In the genomic region with DNA sequence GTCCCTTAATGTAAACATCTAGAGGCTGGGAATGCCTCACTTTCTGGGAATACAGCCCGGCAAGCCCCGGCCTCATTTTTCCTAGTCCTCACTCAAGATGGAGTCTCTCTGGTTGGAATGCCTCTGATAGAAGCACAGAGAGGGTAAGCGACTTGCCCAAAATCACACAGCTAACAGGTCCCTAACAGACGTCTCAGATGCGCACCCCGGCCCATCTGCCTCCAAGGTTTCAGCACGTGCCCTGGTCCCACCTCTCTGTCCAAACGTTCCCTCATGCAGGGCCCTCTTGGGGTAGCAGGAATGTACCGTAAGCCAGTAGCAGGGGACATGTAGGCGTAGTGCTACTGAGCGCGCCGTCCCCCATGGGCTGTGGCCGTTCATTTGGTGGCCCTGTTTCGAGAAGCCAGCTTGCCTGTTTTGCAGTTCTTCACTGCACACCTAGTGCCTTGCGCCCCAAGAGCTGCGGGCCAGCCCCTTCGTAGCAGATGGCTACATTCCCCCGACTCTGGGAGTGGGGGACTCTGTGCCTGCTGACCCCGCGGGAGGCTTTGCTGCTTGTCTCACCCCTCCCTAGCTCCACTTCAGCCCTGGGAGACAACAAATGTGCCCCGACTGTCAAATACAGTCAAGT, we compare ENCODE assay signal across 17 cellular contexts.
DNase-seq lines count a peak whose midpoint lies in the region; ATAC-seq, FAIRE-seq and TF ChIP-seq lines count a peak whose summit lies in the region.
"Had no signal": no experiment of that assay in that cellular context is flagged by ENCODE, and none has a peak within 500 bp of the region (broad histone marks: within the 10 kb centered on the region; RNA-seq: fewer than 3 reads in every experiment).

No MANE protein-coding gene starts in this region.

- FAIRE-seq in HepG2 (lab: Jason Lieb, UNC): no peak
- FAIRE-seq: TTC549 had no signal

- no peak for ATAC-seq in HepG2
- no peak for ATAC-seq in right lobe of liver
- ATAC-seq: CD8-positive, alpha-beta T cell; stimulated activated naive CD8-positive, alpha-beta T cell treated with anti-CD3 and anti-CD28 coated beads, Interleukin-15, Interleukin-2, amounts not matched to agents 100 U/mL and 50 U/mL, for 24 hours had no signal

- H3K4me1 Mint-ChIP-seq in neural progenitor cell: peaks cover 54% of the 10 kb centered on the region
- H3K4me1 Mint-ChIP-seq: activated CD4-positive, alpha-beta T cell treated with anti-CD3 and anti-CD28 coated beads, Interleukin-2, amount 10 ng/mL, durations not matched to agents 7 days and 5 days had no signal

- H3F3A ChIP-seq in neural progenitor cell (ENCODE audit: low read depth): peaks cover 28% of the 10 kb centered on the region

- TF ChIP-seq CTCF in HepG2 (CRISPR knock-in tag; IDR thresholded peaks at IDR 0.05) (no peak), right lobe of liver (IDR thresholded peaks at IDR 0.05) (no peak), neural progenitor cell (IDR thresholded peaks at IDR 0.05) (no peak)

- H3K27ac ChIP-seq in HepG2 (ENCODE audit: extremely low read length, insufficient read depth, low read length) (no peak overlapping the region), right lobe of liver (no peak overlapping the region), esophagus (ENCODE audit: low read depth in 2 of 2, low read length in 1 of 2) (peak overlapping the region; percentile 26 to 81), neural progenitor cell (no peak overlapping the region)
- H3K27ac ChIP-seq: colonic mucosa, HL-60 had no signal

- CTCF ChIA-PET in HepG2 (lab: Yijun Ruan, JAX; ENCODE audit: low intra/inter-chr PET ratio, low total read pairs): no interaction called here

- peak overlapping the region; percentile 1 for H3K27ac Mint-ChIP-seq in neural progenitor cell
- H3K27ac Mint-ChIP-seq: activated CD4-positive, alpha-beta T cell treated with anti-CD3 and anti-CD28 coated beads, Interleukin-2, amount 10 ng/mL, durations not matched to agents 7 days and 5 days; activated naive CD4-positive, alpha-beta T cell treated with anti-CD3 and anti-CD28 coated beads for 36 hours; CD8-positive, alpha-beta T cell had no signal

- TF ChIP-seq POLR2A in HepG2 (IDR thresholded peaks at IDR 0.05; ENCODE audit: insufficient read depth in 1 of 2, low read depth in 2 of 2, low read length in 2 of 2): no peak
- TF ChIP-seq POLR2A in right lobe of liver (IDR thresholded peaks at IDR 0.05): no peak

- H4K20me1 ChIP-seq in HepG2 (ENCODE audit: insufficient read depth, low read length) (peaks cover 3% of the 10 kb centered on the region; the same call in 1 of the 2 replicates), neural progenitor cell (ENCODE audit: low read depth) (peaks cover 31% of the 10 kb centered on the region)

- intact Hi-C loops in HepG2 (cut with micrococcal nuclease; ENCODE audit: unreplicated experiment): no loop called here
- intact Hi-C loops in right lobe of liver (cut with DNase I): no loop called here

- no peak overlapping the region for H2AFZ ChIP-seq in HepG2 (ENCODE audit: low read length)
- no peak overlapping the region for H2AFZ ChIP-seq in neural progenitor cell (replicated peaks)

- in situ Hi-C loops in HepG2 (cut with HindIII; ENCODE audit: extremely low pct_ligation_motif_present, low pct_unique_long_range_greater_than_20kb): no loop called here

- H3K27me3 ChIP-seq in HepG2 (ENCODE audit: control insufficient read depth in 1 of 2, insufficient read depth in 2 of 2, low read length in 2 of 2): peaks cover 5 to 56% of the 10 kb centered on the region in 2 experiments; a peak in 4 of 5 replicates
- no peaks in the 10 kb centered on the region for H3K27me3 ChIP-seq in right lobe of liver
- H3K27me3 ChIP-seq in esophagus (ENCODE audit: control insufficient read depth in 1 of 2, insufficient read depth in 2 of 2, low read length in 2 of 2): no peaks in the 10 kb centered on the region
- peaks cover 84% of the 10 kb centered on the region for H3K27me3 ChIP-seq in neural progenitor cell
- H3K27me3 ChIP-seq: colonic mucosa had no signal

- H3K27me3 Mint-ChIP-seq in neural progenitor cell (ENCODE audit: insufficient read depth, low read depth): peaks cover 54% of the 10 kb centered on the region

- H3K4me3 ChIP-seq in HepG2 (replicated peaks in 1 of 3; ENCODE audit: insufficient read depth in 1 of 3, low read depth in 2 of 3, low read length in 3 of 3) (no peak overlapping the region), right lobe of liver (no peak overlapping the region), esophagus (ENCODE audit: low read depth in 1 of 2, low read length in 2 of 2) (no peak overlapping the region), neural progenitor cell (peak overlapping the region; percentile 32)
- H3K4me3 ChIP-seq: colonic mucosa had no signal

- DNase-seq in HepG2 (ENCODE audit: low spot score): no peak
- DNase-seq in right lobe of liver: no peak
- DNase-seq in neural progenitor cell (ENCODE audit: low spot score): no peak
- DNase-seq in hepatic stellate cell (ENCODE audit: low spot score): no peak
- DNase-seq in pons (ENCODE audit: low spot score): no peak
- DNase-seq in HK-2 (ENCODE audit: unreplicated experiment): no peak
- no peak for DNase-seq in activated CD8-positive, alpha-beta memory T cell treated with anti-CD3 and anti-CD28 coated beads, Interleukin-2, amount 50 U/mL, for 4 hours
- DNase-seq: activated CD4-positive, alpha-beta T cell treated with anti-CD3 and anti-CD28 coated beads, Interleukin-2, amount 10 ng/mL, durations not matched to agents 7 days and 5 days; CD8-positive, alpha-beta T cell; colonic mucosa; foreskin fibroblast; NCI-H1417 treated with DMSO at 0.1 percent for 48 hours had no signal

- H3K9me3 ChIP-seq in HepG2 (ENCODE audit: low read length) (no peaks in the 10 kb centered on the region), right lobe of liver (no peaks in the 10 kb centered on the region), esophagus (ENCODE audit: control insufficient read depth in 2 of 2, insufficient read depth in 1 of 2, low read depth in 1 of 2, low read length in 1 of 2) (no peaks in the 10 kb centered on the region), neural progenitor cell (ENCODE audit: low read depth) (no peaks in the 10 kb centered on the region)
- H3K9me3 ChIP-seq: colonic mucosa had no signal

- no peaks in the 10 kb centered on the region for H3K36me3 Mint-ChIP-seq in neural progenitor cell
- H3K36me3 Mint-ChIP-seq: CD8-positive, alpha-beta T cell had no signal

- TF ChIP-seq EP300 in HepG2 (IDR thresholded peaks at IDR 0.05; ENCODE audit: low read depth in 2 of 2, low read length in 2 of 2) (no peak), HepG2 (CRISPR knock-in tag; IDR thresholded peaks at IDR 0.05; ENCODE audit: borderline replicate concordance) (no peak)

- H3K36me3 ChIP-seq in HepG2 (replicated peaks in 1 of 2; ENCODE audit: control insufficient read depth in 1 of 2, insufficient read depth in 2 of 2, low read length in 2 of 2) (no peaks in the 10 kb centered on the region), right lobe of liver (peaks cover 0 to 45% (median 12%) of the 10 kb centered on the region in 4 donors), esophagus (ENCODE audit: control insufficient read depth in 2 of 2, insufficient read depth in 2 of 2, low read length in 1 of 2) (no peaks in the 10 kb centered on the region), neural progenitor cell (no peaks in the 10 kb centered on the region)
- H3K36me3 ChIP-seq: colonic mucosa had no signal

- no peak overlapping the region for H3K4me2 ChIP-seq in HepG2 (ENCODE audit: low read depth, low read length)
- H3K4me2 ChIP-seq in neural progenitor cell: peak overlapping the region; percentile 76

- no peaks in the 10 kb centered on the region for H3K79me2 ChIP-seq in HepG2 (ENCODE audit: insufficient read depth, low read length)
- no peaks in the 10 kb centered on the region for H3K79me2 ChIP-seq in neural progenitor cell (ENCODE audit: low read depth)

- no peak for TF ChIP-seq RAD21 in HepG2 (CRISPR knock-in tag; IDR thresholded peaks at IDR 0.05)

- 10% methylated on average over 9 of the region's 22 CpGs for WGBS in HepG2 (ENCODE audit: low lambda C conversion rate)
- 49% methylated on average over 7 of the region's 22 CpGs for WGBS in right lobe of liver (ENCODE audit: insufficient coverage, low coverage, low lambda C conversion rate, missing lambda C conversion rate)
- 54 to 60% methylated on average over 22 of the region's 22 CpGs for WGBS in esophagus, 2 donors

- peak overlapping the region; percentile 72 for H3K4me3 Mint-ChIP-seq in neural progenitor cell
- H3K4me3 Mint-ChIP-seq: activated CD4-positive, alpha-beta T cell treated with anti-CD3 and anti-CD28 coated beads, Interleukin-2, amount 10 ng/mL, durations not matched to agents 7 days and 5 days; activated naive CD4-positive, alpha-beta T cell treated with anti-CD3 and anti-CD28 coated beads for 36 hours; CD8-positive, alpha-beta T cell had no signal

- H3K4me1 ChIP-seq in HepG2 (ENCODE audit: insufficient read depth, low read length) (no peaks in the 10 kb centered on the region), right lobe of liver (no peaks in the 10 kb centered on the region), esophagus (ENCODE audit: control insufficient read depth in 2 of 2, insufficient read depth in 2 of 2, low read length in 1 of 2) (peaks cover 3 to 5% of the 10 kb centered on the region in 2 donors), neural progenitor cell (peaks cover 23% of the 10 kb centered on the region)
- H3K4me1 ChIP-seq: colonic mucosa had no signal

- POLR2A ChIA-PET in HepG2 (lab: Yijun Ruan, JAX): no interaction called here

- H3K9ac ChIP-seq in HepG2 (ENCODE audit: insufficient read depth, low read depth, low read length): no peak overlapping the region
- H3K9ac ChIP-seq in neural progenitor cell: no peak overlapping the region

- BruUV-seq in HepG2 (replicated peaks; lab: Mats Ljungman, UMichigan): no TSS peak

- peaks cover 5% of the 10 kb centered on the region for H3K9me3 Mint-ChIP-seq in neural progenitor cell
- H3K9me3 Mint-ChIP-seq: activated CD4-positive, alpha-beta T cell treated with anti-CD3 and anti-CD28 coated beads, Interleukin-2, amount 10 ng/mL, durations not matched to agents 7 days and 5 days; activated naive CD4-positive, alpha-beta T cell treated with anti-CD3 and anti-CD28 coated beads for 36 hours; CD8-positive, alpha-beta T cell had no signal

TF ChIP-seq in HepG2, 621 proteins besides CTCF, POLR2A, EP300 and RAD21:
- TF ChIP-seq ZNF768 (CRISPR knock-in tag; IDR thresholded peaks at IDR 0.05): peak; percentile 95
- TF ChIP-seq, protein P1, sequence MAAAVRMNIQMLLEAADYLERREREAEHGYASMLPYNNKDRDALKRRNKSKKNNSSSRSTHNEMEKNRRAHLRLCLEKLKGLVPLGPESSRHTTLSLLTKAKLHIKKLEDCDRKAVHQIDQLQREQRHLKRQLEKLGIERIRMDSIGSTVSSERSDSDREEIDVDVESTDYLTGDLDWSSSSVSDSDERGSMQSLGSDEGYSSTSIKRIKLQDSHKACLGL (CRISPR knock-in tag; IDR thresholded peaks at IDR 0.05): no peak
- TF ChIP-seq REPIN1 (CRISPR knock-in tag; IDR thresholded peaks at IDR 0.05; ENCODE audit: borderline replicate concordance, low read depth): no peak

Comparison
In these comparisons a context has a peak if more than half of its experiments do, and no peak if none do; other contexts are left out.
1. H3K27ac ChIP-seq: peak in esophagus (2 of 2); none in HepG2 (single experiment), right lobe of liver (0 of 3) and neural progenitor cell (single experiment).